Comparison of ENCODE assay signal across 34 cellular contexts in genomic region chr3:84983490-84983889, GRCh38. TPM values are rescaled to one million over a fixed set of nuclear protein-coding genes. Genes with fewer than 3 reads are reported as not detected.
"Had no signal": no experiment of that assay in that cellular context is flagged by ENCODE, and none has a peak within 500 bp of the region (broad histone marks: within the 10 kb centered on the region; RNA-seq: fewer than 3 reads in every experiment).

No MANE protein-coding gene starts in this region.

- H2AFZ ChIP-seq: PC-9 had no signal

- DNase-seq: Kasumi-1, MG63, NCI-H1048, NCI-H1092 treated with DMSO at 0.1 percent for 48 hours, NCI-H1105 treated with DMSO at 0.1 percent for 48 hours, NCI-H1417, NCI-H1436, NCI-H146, NCI-H1694, NCI-H187, NCI-H1930, NCI-H2029 treated with DMSO at 0.1 percent for 48 hours, NCI-H2081 treated with DMSO at 0.1 percent for 48 hours, NCI-H2107, NCI-H2171 treated with DMSO at 0.1 percent for 48 hours, NCI-H2227 treated with DMSO at 0.1 percent for 48 hours, NCI-H446 treated with DMSO at 0.1 percent for 48 hours, NCI-H510A, NCI-H524, NCI-H526, NCI-H748 treated with DMSO at 0.1 percent for 48 hours, NCI-H82, PC-9, SHP77 treated with DMSO at 0.1 percent for 48 hours, SK-N-SH, SW 1271, T-helper 1 cell had no signal

- H3K4me3 ChIP-seq: MG63, PC-9, SJSA1 had no signal

- H3K27ac ChIP-seq: PC-9, RWPE1, SJSA1 had no signal

- H3K4me2 ChIP-seq: PC-9, SK-N-SH had no signal

- H3K9me3 ChIP-seq: MG63, SJSA1, SK-N-SH had no signal

- H3K27me3 ChIP-seq: MG63, SJSA1 had no signal

- H3K9me2 ChIP-seq: SK-N-SH had no signal

- ATAC-seq: Panc1, Right ventricle myocardium inferior had no signal

- H3K4me1 ChIP-seq: SJSA1 had no signal

- H3K36me3 ChIP-seq: MG63, SJSA1 had no signal

- H3K9ac ChIP-seq: SK-N-SH had no signal

RNA-seq across cellular contexts. Expression of gene CADM2, which starts 24.7 kb away (rescaled TPM):
- total RNA-seq: M059J, OCI-LY7, RPMI7951, SJSA1 had no signal
